ENCODE assay signal across 12 cellular contexts in genomic region chr9:127422133-127422782, GRCh38. TPM values are rescaled to one million over a fixed set of nuclear protein-coding genes. Genes with fewer than 3 reads are reported as not detected.
DNase-seq lines count a peak whose midpoint lies in the region; ATAC-seq and TF ChIP-seq lines count a peak whose summit lies in the region.
"Had no signal": no experiment of that assay in that cellular context is flagged by ENCODE, and none has a peak within 500 bp of the region (broad histone marks: within the 10 kb centered on the region; RNA-seq: fewer than 3 reads in every experiment).

No MANE protein-coding gene starts in this region.

- H3K4me2 ChIP-seq in trophoblast cell (ENCODE audit: low read length): no peak overlapping the region

- H3K23ac ChIP-seq in trophoblast cell (ENCODE audit: low read length): no peak overlapping the region

- no peak overlapping the region for H3K18ac ChIP-seq in trophoblast cell (ENCODE audit: low read length)

- H3K27me3 ChIP-seq in ascending aorta (no peaks in the 10 kb centered on the region), muscle layer of colon (ENCODE audit: control insufficient read depth in 1 of 2, insufficient read depth in 2 of 2, low read length in 2 of 2) (no peaks in the 10 kb centered on the region), trophoblast cell (ENCODE audit: insufficient read depth, low read length) (no peaks in the 10 kb centered on the region)
- H3K27me3 ChIP-seq: tibial artery had no signal

- no peak overlapping the region for H2AFZ ChIP-seq in trophoblast cell (ENCODE audit: insufficient read depth, low read length, poor library complexity)

- H3K79me1 ChIP-seq in trophoblast cell (ENCODE audit: low read length): peaks cover 8% of the 10 kb centered on the region

- H4K8ac ChIP-seq in trophoblast cell (ENCODE audit: low read depth, low read length): no peak overlapping the region

- DNase-seq in stimulated activated naive CD8-positive, alpha-beta T cell treated with anti-CD3 and anti-CD28 coated beads, Interleukin-15, Interleukin-2, amounts not matched to agents 100 U/mL and 50 U/mL, for 24 hours: no peak
- DNase-seq in ascending aorta (ENCODE audit: low spot score in 2 of 2) (no peak), trophoblast cell (no peak), C1 segment of cervical spinal cord (lab: John Stamatoyannopoulos, UW) (no peak), DMS 273 (lab: John Stamatoyannopoulos, UW; ENCODE audit: unreplicated experiment) (no peak)
- DNase-seq: naive thymus-derived CD4-positive, alpha-beta T cell; NCI-H187 treated with DMSO at 0.1 percent for 48 hours; stimulated activated CD4-positive, alpha-beta T cell treated with anti-CD3 and anti-CD28 coated beads, Interleukin-4, amount 100 ng/mL, for 4 hours; tibial artery had no signal

- no peak overlapping the region for H3K14ac ChIP-seq in trophoblast cell (ENCODE audit: low read length)

- H3K4me3 ChIP-seq in ascending aorta: peak overlapping the region; percentile 86
- peak overlapping the region in 1 of 2 donors; percentile 93 for H3K4me3 ChIP-seq in muscle layer of colon (ENCODE audit: low read depth in 1 of 2, low read length in 2 of 2)
- H3K4me3 ChIP-seq in trophoblast cell (ENCODE audit: low read depth, low read length): no peak overlapping the region

- H3K9me3 ChIP-seq in ascending aorta (no peaks in the 10 kb centered on the region), muscle layer of colon (ENCODE audit: low read length) (no peaks in the 10 kb centered on the region), trophoblast cell (ENCODE audit: insufficient read depth, low read depth, low read length) (peaks cover 2% of the 10 kb centered on the region)
- H3K9me3 ChIP-seq: tibial artery had no signal

- no peak overlapping the region for H2BK12ac ChIP-seq in trophoblast cell (ENCODE audit: low read length)

- no peak overlapping the region for H4K12ac ChIP-seq in trophoblast cell (ENCODE audit: low read depth, low read length)

- no peak overlapping the region for H2AK5ac ChIP-seq in trophoblast cell (ENCODE audit: low read length)

- H3K36me3 Mint-ChIP-seq in stimulated activated naive CD8-positive, alpha-beta T cell treated with anti-CD3 and anti-CD28 coated beads, Interleukin-15, Interleukin-2, amounts not matched to agents 100 ng/mL and 50 ng/mL, for 24 hours (ENCODE audit: low read depth): peaks cover 20% of the 10 kb centered on the region

- no peak overlapping the region for H2BK120ac ChIP-seq in trophoblast cell (ENCODE audit: insufficient read depth, low read length, poor library complexity)

- no peak overlapping the region for H2BK5ac ChIP-seq in trophoblast cell (ENCODE audit: low read depth, low read length, poor library complexity)

- H3K79me2 ChIP-seq in trophoblast cell (ENCODE audit: control insufficient read depth, insufficient read depth, low read length, poor library complexity): peaks cover 7% of the 10 kb centered on the region

- no peak for TF ChIP-seq CTCF in ascending aorta (IDR thresholded peaks at IDR 0.05)

- H3K4me1 ChIP-seq in ascending aorta: peaks cover 7 to 28% of the 10 kb centered on the region in 2 donors
- H3K4me1 ChIP-seq in muscle layer of colon (ENCODE audit: insufficient read depth, low read length): peaks cover 39% of the 10 kb centered on the region
- peaks cover 4 to 14% of the 10 kb centered on the region in 2 experiments for H3K4me1 ChIP-seq in trophoblast cell (ENCODE audit: control insufficient read depth in 1 of 2, insufficient read depth in 2 of 2, low read length in 2 of 2)

- H4K91ac ChIP-seq in trophoblast cell (ENCODE audit: low read depth, low read length): no peak overlapping the region

- no peaks in the 10 kb centered on the region for H3K27me3 Mint-ChIP-seq in stimulated activated naive CD8-positive, alpha-beta T cell treated with anti-CD3 and anti-CD28 coated beads, Interleukin-15, Interleukin-2, amounts not matched to agents 100 ng/mL and 50 ng/mL, for 24 hours
- H3K27me3 Mint-ChIP-seq: naive thymus-derived CD4-positive, alpha-beta T cell had no signal

- H3K27ac Mint-ChIP-seq in stimulated activated naive CD8-positive, alpha-beta T cell treated with anti-CD3 and anti-CD28 coated beads, Interleukin-15, Interleukin-2, amounts not matched to agents 100 ng/mL and 50 ng/mL, for 24 hours: no peak overlapping the region

- no peak for ATAC-seq in stimulated activated naive CD8-positive, alpha-beta T cell treated with anti-CD3 and anti-CD28 coated beads, Interleukin-15, Interleukin-2, amounts not matched to agents 100 U/mL and 50 U/mL, for 24 hours
- ATAC-seq in GM19455 (IDR thresholded peaks at IDR 0.05; ENCODE audit: unreplicated experiment): no peak
- ATAC-seq: naive thymus-derived CD4-positive, alpha-beta T cell had no signal

- H3K4me3 Mint-ChIP-seq in stimulated activated naive CD8-positive, alpha-beta T cell treated with anti-CD3 and anti-CD28 coated beads, Interleukin-15, Interleukin-2, amounts not matched to agents 100 ng/mL and 50 ng/mL, for 24 hours: peak overlapping the region; percentile 97

- H3K9me3 Mint-ChIP-seq in stimulated activated naive CD8-positive, alpha-beta T cell treated with anti-CD3 and anti-CD28 coated beads, Interleukin-15, Interleukin-2, amounts not matched to agents 100 ng/mL and 50 ng/mL, for 24 hours: no peaks in the 10 kb centered on the region
- H3K9me3 Mint-ChIP-seq: naive thymus-derived CD4-positive, alpha-beta T cell had no signal

- no peak overlapping the region for H3K27ac ChIP-seq in ascending aorta
- H3K27ac ChIP-seq in muscle layer of colon (ENCODE audit: low read depth, low read length): no peak overlapping the region
- H3K27ac ChIP-seq in trophoblast cell (ENCODE audit: low read depth, low read length): no peak overlapping the region

- H3K4ac ChIP-seq in trophoblast cell (ENCODE audit: low read depth, low read length): no peak overlapping the region

- WGBS in trophoblast cell (ENCODE audit: extremely low coverage, insufficient coverage, insufficient read length): no CpG with 5 or more reads among the region's 10 CpGs

- H3K9ac ChIP-seq in muscle layer of colon (ENCODE audit: low read length): peak overlapping the region; percentile 69
- H3K9ac ChIP-seq in trophoblast cell (ENCODE audit: low read length): no peak overlapping the region

- H3K36me3 ChIP-seq in ascending aorta (no peaks in the 10 kb centered on the region), muscle layer of colon (ENCODE audit: insufficient read depth, low read length) (no peaks in the 10 kb centered on the region), trophoblast cell (ENCODE audit: control insufficient read depth in 1 of 2, insufficient read depth in 2 of 2, low read length in 2 of 2) (peaks cover 0 to 2% of the 10 kb centered on the region in 2 experiments)
- H3K36me3 ChIP-seq: tibial artery had no signal

- H3K4me1 Mint-ChIP-seq in stimulated activated naive CD8-positive, alpha-beta T cell treated with anti-CD3 and anti-CD28 coated beads, Interleukin-15, Interleukin-2, amounts not matched to agents 100 ng/mL and 50 ng/mL, for 24 hours (ENCODE audit: low read depth): peaks cover 45% of the 10 kb centered on the region

- intact Hi-C loops in ascending aorta (cut with DNase I): no loop called here

RNA-seq across cellular contexts. Expression of gene ZNF79, which starts 1.9 kb away (rescaled TPM):
- 2.9 TPM for total RNA-seq in ascending aorta
- polyA plus RNA-seq in trophoblast cell (2013): 4.7 and 5.3 TPM in 2 replicates

RNA-seq across cellular contexts. Expression of gene SLC2A8, which starts 25.3 kb away (rescaled TPM):
- total RNA-seq in ascending aorta: 75.7 TPM
- 31.3 and 31.4 TPM in 2 replicates for polyA plus RNA-seq in trophoblast cell (2013)
- polyA plus RNA-seq: naive thymus-derived CD4-positive, alpha-beta T cell had no signal

RNA-seq across cellular contexts. Expression of gene RPL12, which starts 28.9 kb away (rescaled TPM):
- 1,924 TPM for total RNA-seq in ascending aorta
- 2,008 and 2,121 TPM in 2 replicates for polyA plus RNA-seq in trophoblast cell (2013)

RNA-seq across cellular contexts. Expression of gene LRSAM1, which starts 29.1 kb away (rescaled TPM):
- 22.8 TPM for total RNA-seq in ascending aorta
- polyA plus RNA-seq in trophoblast cell (2013): 11.0 and 12.1 TPM in 2 replicates
